ENCODE assay signal across 1 cellular context in genomic region chr5:151781201-151781600, GRCh38.
TF ChIP-seq lines count a peak whose summit lies in the region.

No MANE protein-coding gene starts in this region.

TF ChIP-seq in A549, 52 proteins besides CTCF, POLR2A, EP300 and RAD21 (continued from another document):
- TF ChIP-seq ESRRA (IDR thresholded peaks at IDR 0.05; ENCODE audit: borderline replicate concordance, low read length) (no peak), CHD2 (IDR thresholded peaks at IDR 0.05; ENCODE audit: low read length, partially characterized antibody) (no peak), MAFK (IDR thresholded peaks at IDR 0.05; ENCODE audit: partially characterized antibody) (no peak), SREBF2 (IDR thresholded peaks at IDR 0.05) (no peak), RCOR1 (IDR thresholded peaks at IDR 0.05; ENCODE audit: low read depth, low read length) (no peak), HMGXB4 (CRISPR knock-in tag; IDR thresholded peaks at IDR 0.05; ENCODE audit: borderline replicate concordance) (no peak), REST (IDR thresholded peaks at IDR 0.05) (no peak), NFE2L2 (conservative IDR thresholded peaks at IDR 0.05; ENCODE audit: low read length) (no peak), USF2 (IDR thresholded peaks at IDR 0.05) (no peak), NPAS2 (CRISPR knock-in tag; IDR thresholded peaks at IDR 0.05; ENCODE audit: borderline replicate concordance) (no peak), HOXA7 (CRISPR knock-in tag; IDR thresholded peaks at IDR 0.05) (no peak), RNF2 (IDR thresholded peaks at IDR 0.05; ENCODE audit: borderline replicate concordance, low read depth) (no peak), BHLHE40 (IDR thresholded peaks at IDR 0.05; ENCODE audit: low read depth, low read length) (no peak)
- TF ChIP-seq, protein P1, sequence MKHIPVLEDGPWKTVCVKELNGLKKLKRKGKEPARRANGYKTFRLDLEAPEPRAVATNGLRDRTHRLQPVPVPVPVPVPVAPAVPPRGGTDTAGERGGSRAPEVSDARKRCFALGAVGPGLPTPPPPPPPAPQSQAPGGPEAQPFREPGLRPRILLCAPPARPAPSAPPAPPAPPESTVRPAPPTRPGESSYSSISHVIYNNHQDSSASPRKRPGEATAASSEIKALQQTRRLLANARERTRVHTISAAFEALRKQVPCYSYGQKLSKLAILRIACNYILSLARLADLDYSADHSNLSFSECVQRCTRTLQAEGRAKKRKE (CRISPR knock-in tag; IDR thresholded peaks at IDR 0.05; ENCODE audit: low read depth): no peak
